1 cellular context compared by ENCODE assay signal in the genomic region with DNA sequence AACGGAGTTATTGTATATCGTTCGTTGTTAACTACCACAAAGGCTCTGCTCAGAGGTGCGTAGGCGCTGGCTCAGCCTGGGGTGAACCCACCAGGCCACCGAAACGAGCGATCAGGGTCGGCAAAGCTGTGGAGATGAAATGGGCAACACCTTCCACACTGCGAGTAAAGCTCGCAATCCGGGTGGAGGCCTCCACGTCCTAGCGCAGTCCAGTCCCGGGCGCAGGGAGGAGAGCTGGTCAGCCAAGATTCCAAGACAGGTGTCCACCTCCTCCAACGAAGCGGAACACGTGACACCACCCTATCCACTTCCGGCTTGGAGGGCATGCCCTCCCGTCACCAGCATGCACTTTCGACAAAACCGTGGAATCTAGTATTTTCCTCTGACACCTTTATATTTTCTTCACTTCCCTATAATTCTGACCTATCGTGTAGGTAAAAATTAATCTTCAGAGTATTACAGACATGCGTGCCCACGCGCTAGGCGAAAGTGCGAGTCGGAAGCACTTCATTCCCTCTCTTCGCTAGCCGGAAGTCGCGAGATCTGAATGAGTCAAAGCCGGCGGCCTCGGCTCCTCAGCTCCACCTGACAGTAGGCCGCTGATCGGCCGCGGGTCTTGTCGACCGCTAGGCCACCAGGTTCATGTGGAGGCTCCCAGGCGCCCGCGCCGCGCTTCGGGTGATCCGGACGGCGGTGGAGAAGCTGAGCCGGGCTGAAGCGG.
TF ChIP-seq lines count a peak whose summit lies in the region.

A gene with protein sequence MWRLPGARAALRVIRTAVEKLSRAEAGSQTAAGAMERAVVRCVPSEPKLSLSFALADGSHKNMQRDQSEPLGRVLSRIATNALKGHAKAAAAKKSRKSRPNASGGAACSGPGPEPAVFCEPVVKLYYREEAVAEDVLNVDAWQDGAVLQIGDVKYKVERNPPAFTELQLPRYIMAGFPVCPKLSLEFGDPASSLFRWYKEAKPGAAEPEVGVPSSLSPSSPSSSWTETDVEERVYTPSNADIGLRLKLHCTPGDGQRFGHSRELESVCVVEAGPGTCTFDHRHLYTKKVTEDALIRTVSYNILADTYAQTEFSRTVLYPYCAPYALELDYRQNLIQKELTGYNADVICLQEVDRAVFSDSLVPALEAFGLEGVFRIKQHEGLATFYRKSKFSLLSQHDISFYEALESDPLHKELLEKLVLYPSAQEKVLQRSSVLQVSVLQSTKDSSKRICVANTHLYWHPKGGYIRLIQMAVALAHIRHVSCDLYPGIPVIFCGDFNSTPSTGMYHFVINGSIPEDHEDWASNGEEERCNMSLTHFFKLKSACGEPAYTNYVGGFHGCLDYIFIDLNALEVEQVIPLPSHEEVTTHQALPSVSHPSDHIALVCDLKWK (plus strand): TSS at position 537 of the 721 bp plus-strand sequence. CDS start 106 bp downstream, at position 643.

TF ChIP-seq in K562, 482 proteins besides CTCF, POLR2A, EP300 and RAD21 (continued from another document and continues in another):
- TF ChIP-seq, protein P1, sequence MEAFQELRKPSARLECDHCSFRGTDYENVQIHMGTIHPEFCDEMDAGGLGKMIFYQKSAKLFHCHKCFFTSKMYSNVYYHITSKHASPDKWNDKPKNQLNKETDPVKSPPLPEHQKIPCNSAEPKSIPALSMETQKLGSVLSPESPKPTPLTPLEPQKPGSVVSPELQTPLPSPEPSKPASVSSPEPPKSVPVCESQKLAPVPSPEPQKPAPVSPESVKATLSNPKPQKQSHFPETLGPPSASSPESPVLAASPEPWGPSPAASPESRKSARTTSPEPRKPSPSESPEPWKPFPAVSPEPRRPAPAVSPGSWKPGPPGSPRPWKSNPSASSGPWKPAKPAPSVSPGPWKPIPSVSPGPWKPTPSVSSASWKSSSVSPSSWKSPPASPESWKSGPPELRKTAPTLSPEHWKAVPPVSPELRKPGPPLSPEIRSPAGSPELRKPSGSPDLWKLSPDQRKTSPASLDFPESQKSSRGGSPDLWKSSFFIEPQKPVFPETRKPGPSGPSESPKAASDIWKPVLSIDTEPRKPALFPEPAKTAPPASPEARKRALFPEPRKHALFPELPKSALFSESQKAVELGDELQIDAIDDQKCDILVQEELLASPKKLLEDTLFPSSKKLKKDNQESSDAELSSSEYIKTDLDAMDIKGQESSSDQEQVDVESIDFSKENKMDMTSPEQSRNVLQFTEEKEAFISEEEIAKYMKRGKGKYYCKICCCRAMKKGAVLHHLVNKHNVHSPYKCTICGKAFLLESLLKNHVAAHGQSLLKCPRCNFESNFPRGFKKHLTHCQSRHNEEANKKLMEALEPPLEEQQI (IDR thresholded peaks at IDR 0.05), result peak; percentile 94
- TF ChIP-seq, protein P2, sequence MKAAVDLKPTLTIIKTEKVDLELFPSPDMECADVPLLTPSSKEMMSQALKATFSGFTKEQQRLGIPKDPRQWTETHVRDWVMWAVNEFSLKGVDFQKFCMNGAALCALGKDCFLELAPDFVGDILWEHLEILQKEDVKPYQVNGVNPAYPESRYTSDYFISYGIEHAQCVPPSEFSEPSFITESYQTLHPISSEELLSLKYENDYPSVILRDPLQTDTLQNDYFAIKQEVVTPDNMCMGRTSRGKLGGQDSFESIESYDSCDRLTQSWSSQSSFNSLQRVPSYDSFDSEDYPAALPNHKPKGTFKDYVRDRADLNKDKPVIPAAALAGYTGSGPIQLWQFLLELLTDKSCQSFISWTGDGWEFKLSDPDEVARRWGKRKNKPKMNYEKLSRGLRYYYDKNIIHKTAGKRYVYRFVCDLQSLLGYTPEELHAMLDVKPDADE (conservative IDR thresholded peaks at IDR 0.05; ENCODE audit: control insufficient read depth, low read depth, low read length), result peak; percentile 65; the same call in 1 of the 2 replicates
- TF ChIP-seq, protein P3, sequence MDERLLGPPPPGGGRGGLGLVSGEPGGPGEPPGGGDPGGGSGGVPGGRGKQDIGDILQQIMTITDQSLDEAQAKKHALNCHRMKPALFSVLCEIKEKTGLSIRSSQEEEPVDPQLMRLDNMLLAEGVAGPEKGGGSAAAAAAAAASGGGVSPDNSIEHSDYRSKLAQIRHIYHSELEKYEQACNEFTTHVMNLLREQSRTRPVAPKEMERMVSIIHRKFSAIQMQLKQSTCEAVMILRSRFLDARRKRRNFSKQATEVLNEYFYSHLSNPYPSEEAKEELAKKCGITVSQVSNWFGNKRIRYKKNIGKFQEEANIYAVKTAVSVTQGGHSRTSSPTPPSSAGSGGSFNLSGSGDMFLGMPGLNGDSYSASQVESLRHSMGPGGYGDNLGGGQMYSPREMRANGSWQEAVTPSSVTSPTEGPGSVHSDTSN (CRISPR knock-in tag; IDR thresholded peaks at IDR 0.05; ENCODE audit: low read depth), result no peak
- TF ChIP-seq, protein P3 (tag; conservative IDR thresholded peaks at IDR 0.05; ENCODE audit: low read depth), result no peak
- TF ChIP-seq, protein P4, sequence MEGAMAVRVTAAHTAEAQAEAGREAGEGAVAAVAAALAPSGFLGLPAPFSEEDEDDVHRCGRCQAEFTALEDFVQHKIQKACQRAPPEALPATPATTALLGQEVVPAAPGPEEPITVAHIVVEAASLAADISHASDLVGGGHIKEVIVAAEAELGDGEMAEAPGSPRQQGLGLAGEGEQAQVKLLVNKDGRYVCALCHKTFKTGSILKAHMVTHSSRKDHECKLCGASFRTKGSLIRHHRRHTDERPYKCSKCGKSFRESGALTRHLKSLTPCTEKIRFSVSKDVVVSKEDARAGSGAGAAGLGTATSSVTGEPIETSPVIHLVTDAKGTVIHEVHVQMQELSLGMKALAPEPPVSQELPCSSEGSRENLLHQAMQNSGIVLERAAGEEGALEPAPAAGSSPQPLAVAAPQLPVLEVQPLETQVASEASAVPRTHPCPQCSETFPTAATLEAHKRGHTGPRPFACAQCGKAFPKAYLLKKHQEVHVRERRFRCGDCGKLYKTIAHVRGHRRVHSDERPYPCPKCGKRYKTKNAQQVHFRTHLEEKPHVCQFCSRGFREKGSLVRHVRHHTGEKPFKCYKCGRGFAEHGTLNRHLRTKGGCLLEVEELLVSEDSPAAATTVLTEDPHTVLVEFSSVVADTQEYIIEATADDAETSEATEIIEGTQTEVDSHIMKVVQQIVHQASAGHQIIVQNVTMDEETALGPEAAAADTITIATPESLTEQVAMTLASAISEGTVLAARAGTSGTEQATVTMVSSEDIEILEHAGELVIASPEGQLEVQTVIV (CRISPR knock-in tag; IDR thresholded peaks at IDR 0.05; ENCODE audit: borderline replicate concordance), result no peak
- TF ChIP-seq ZNF184 (CRISPR knock-in tag; IDR thresholded peaks at IDR 0.05), result no peak
- TF ChIP-seq, protein P5, sequence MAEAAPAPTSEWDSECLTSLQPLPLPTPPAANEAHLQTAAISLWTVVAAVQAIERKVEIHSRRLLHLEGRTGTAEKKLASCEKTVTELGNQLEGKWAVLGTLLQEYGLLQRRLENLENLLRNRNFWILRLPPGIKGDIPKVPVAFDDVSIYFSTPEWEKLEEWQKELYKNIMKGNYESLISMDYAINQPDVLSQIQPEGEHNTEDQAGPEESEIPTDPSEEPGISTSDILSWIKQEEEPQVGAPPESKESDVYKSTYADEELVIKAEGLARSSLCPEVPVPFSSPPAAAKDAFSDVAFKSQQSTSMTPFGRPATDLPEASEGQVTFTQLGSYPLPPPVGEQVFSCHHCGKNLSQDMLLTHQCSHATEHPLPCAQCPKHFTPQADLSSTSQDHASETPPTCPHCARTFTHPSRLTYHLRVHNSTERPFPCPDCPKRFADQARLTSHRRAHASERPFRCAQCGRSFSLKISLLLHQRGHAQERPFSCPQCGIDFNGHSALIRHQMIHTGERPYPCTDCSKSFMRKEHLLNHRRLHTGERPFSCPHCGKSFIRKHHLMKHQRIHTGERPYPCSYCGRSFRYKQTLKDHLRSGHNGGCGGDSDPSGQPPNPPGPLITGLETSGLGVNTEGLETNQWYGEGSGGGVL (CRISPR knock-in tag; IDR thresholded peaks at IDR 0.05), result no peak
- TF ChIP-seq HCFC1 (IDR thresholded peaks at IDR 0.05; ENCODE audit: low read depth, low read length), result peak; percentile 68
- no peak for TF ChIP-seq SREBF2 (CRISPR knock-in tag; IDR thresholded peaks at IDR 0.05)
- TF ChIP-seq, protein P6, sequence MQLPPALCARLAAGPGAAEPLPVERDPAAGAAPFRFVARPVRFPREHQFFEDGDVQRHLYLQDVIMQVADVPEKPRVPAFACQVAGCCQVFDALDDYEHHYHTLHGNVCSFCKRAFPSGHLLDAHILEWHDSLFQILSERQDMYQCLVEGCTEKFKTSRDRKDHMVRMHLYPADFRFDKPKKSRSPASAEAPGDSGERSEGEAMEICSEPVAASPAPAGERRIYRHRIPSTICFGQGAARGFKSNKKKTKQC (CRISPR knock-in tag; IDR thresholded peaks at IDR 0.05), result peak; percentile 78
- TF ChIP-seq ZNF311 (CRISPR knock-in tag; IDR thresholded peaks at IDR 0.05), result peak; percentile 67; the same call in 1 of the 2 replicates
- peak; percentile 83; the same call in 1 of the 2 replicates for TF ChIP-seq ZNF431 (CRISPR knock-in tag; IDR thresholded peaks at IDR 0.05)
- TF ChIP-seq RHOXF2B (CRISPR knock-in tag; conservative IDR thresholded peaks at IDR 0.05), result no peak
- TF ChIP-seq, protein P7, sequence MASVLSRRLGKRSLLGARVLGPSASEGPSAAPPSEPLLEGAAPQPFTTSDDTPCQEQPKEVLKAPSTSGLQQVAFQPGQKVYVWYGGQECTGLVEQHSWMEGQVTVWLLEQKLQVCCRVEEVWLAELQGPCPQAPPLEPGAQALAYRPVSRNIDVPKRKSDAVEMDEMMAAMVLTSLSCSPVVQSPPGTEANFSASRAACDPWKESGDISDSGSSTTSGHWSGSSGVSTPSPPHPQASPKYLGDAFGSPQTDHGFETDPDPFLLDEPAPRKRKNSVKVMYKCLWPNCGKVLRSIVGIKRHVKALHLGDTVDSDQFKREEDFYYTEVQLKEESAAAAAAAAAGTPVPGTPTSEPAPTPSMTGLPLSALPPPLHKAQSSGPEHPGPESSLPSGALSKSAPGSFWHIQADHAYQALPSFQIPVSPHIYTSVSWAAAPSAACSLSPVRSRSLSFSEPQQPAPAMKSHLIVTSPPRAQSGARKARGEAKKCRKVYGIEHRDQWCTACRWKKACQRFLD (CRISPR knock-in tag; IDR thresholded peaks at IDR 0.05), result peak; percentile 94
- peak in 1 of 2 experiments; percentile 27; a peak in 1 of 4 replicates for TF ChIP-seq KDM4B (IDR thresholded peaks at IDR 0.05; ENCODE audit: borderline replicate concordance in 2 of 2, low read depth in 1 of 2)
- TF ChIP-seq U2AF2 (optimal IDR thresholded peaks at IDR 0.05; ENCODE audit: low read depth, low read length), result no peak
- TF ChIP-seq, protein P8, sequence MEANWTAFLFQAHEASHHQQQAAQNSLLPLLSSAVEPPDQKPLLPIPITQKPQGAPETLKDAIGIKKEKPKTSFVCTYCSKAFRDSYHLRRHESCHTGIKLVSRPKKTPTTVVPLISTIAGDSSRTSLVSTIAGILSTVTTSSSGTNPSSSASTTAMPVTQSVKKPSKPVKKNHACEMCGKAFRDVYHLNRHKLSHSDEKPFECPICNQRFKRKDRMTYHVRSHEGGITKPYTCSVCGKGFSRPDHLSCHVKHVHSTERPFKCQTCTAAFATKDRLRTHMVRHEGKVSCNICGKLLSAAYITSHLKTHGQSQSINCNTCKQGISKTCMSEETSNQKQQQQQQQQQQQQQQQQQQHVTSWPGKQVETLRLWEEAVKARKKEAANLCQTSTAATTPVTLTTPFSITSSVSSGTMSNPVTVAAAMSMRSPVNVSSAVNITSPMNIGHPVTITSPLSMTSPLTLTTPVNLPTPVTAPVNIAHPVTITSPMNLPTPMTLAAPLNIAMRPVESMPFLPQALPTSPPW (CRISPR knock-in tag; IDR thresholded peaks at IDR 0.05), result peak; percentile 58; the same call in 1 of the 2 replicates
- TF ChIP-seq ZNF561 (CRISPR knock-in tag; conservative IDR thresholded peaks at IDR 0.05), result no peak
- TF ChIP-seq ZNF668 (CRISPR knock-in tag; IDR thresholded peaks at IDR 0.05), result no peak
- peak; percentile 65 for TF ChIP-seq NUFIP1 (IDR thresholded peaks at IDR 0.05; ENCODE audit: partially characterized antibody)
- TF ChIP-seq ZNF165 (CRISPR knock-in tag; IDR thresholded peaks at IDR 0.05; ENCODE audit: borderline replicate concordance), result no peak
- TF ChIP-seq, protein P9, sequence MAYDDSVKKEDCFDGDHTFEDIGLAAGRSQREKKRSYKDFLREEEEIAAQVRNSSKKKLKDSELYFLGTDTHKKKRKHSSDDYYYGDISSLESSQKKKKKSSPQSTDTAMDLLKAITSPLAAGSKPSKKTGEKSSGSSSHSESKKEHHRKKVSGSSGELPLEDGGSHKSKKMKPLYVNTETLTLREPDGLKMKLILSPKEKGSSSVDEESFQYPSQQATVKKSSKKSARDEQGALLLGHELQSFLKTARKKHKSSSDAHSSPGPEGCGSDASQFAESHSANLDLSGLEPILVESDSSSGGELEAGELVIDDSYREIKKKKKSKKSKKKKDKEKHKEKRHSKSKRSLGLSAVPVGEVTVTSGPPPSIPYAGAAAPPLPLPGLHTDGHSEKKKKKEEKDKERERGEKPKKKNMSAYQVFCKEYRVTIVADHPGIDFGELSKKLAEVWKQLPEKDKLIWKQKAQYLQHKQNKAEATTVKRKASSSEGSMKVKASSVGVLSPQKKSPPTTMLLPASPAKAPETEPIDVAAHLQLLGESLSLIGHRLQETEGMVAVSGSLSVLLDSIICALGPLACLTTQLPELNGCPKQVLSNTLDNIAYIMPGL (CRISPR knock-in tag; IDR thresholded peaks at IDR 0.05), result no peak
- no peak for TF ChIP-seq MCM7 (IDR thresholded peaks at IDR 0.05)
- TF ChIP-seq, protein P10, sequence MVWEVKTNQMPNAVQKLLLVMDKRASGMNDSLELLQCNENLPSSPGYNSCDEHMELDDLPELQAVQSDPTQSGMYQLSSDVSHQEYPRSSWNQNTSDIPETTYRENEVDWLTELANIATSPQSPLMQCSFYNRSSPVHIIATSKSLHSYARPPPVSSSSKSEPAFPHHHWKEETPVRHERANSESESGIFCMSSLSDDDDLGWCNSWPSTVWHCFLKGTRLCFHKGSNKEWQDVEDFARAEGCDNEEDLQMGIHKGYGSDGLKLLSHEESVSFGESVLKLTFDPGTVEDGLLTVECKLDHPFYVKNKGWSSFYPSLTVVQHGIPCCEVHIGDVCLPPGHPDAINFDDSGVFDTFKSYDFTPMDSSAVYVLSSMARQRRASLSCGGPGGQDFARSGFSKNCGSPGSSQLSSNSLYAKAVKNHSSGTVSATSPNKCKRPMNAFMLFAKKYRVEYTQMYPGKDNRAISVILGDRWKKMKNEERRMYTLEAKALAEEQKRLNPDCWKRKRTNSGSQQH (CRISPR knock-in tag; IDR thresholded peaks at IDR 0.05), result no peak
- TF ChIP-seq, protein P11, sequence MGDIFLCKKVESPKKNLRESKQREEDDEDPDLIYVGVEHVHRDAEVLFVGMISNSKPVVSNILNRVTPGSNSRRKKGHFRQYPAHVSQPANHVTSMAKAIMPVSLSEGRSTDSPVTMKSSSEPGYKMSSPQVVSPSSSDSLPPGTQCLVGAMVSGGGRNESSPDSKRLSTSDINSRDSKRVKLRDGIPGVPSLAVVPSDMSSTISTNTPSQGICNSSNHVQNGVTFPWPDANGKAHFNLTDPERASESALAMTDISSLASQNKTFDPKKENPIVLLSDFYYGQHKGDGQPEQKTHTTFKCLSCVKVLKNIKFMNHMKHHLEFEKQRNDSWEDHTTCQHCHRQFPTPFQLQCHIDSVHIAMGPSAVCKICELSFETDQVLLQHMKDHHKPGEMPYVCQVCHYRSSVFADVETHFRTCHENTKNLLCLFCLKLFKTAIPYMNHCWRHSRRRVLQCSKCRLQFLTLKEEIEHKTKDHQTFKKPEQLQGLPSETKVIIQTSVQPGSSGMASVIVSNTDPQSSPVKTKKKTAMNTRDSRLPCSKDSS (IDR thresholded peaks at IDR 0.05; ENCODE audit: low read depth, partially characterized antibody), result no peak
- no peak for TF ChIP-seq NR1H2 (CRISPR knock-in tag; IDR thresholded peaks at IDR 0.05)
